8 cellular contexts compared by ENCODE assay signal in the genomic region with DNA sequence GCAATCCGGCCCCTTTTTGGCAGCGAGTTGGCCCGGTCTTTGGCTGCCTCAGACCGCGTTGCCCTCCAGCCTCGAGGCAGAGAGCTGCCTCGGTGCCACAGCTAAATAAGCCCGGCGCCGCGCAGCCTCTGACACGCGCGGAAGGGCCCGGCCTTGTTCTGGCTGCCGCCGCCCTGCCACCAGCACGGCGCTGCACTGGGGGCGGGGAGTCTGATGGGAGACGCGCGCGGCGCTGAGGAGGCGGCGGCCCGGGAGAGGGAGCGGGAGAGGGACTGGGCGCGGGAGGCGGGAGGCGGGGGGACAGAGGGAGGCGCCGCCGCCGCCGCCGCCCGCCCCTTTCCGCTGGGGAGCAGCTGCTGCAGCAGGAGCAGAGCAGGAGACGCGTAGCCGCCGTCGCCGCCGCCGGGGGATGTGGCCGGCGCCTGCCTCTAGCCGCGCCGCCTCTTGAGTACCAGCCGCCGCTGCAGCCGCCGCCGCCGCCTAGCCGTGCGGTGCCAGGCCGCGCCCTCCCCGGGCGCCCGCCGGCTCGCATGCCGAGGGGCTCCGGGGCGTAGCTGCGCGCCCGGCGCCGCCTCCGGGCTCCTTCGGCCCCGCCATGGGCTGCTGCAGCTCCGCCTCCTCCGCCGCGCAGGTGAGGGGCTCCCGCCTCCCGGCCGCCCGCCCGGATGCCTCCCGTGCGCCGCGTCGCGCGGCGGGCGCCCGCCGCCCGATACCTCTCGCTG. TPM values are rescaled to one million over a fixed set of nuclear protein-coding genes. Genes with fewer than 3 reads are reported as not detected.
DNase-seq lines count a peak whose midpoint lies in the region; ATAC-seq and TF ChIP-seq lines count a peak whose summit lies in the region.

SLC44A1 (plus strand) TSS at position 378 of the 722 bp plus-strand sequence; CDS start at position 596, 218 bp downstream.

- no peaks in the 10 kb centered on the region for H3K36me3 ChIP-seq in upper lobe of right lung

- peaks cover 23% of the 10 kb centered on the region for H3K4me1 ChIP-seq in upper lobe of right lung

- in situ Hi-C loops in GM13976 (cut with MboI; ENCODE audit: low sequenced_read_pairs, unreplicated experiment), result no loop called here

- H3K9me3 Mint-ChIP-seq in T-cell (no peaks in the 10 kb centered on the region), progenitor cell of endocrine pancreas (ENCODE audit: low read depth) (no peaks in the 10 kb centered on the region)

- peak; percentile 85 for ATAC-seq in HG02852 (IDR thresholded peaks at IDR 0.05; ENCODE audit: unreplicated experiment)
- peak; percentile 87 to 91 (median 89) for ATAC-seq in T-cell (replicated peaks in 1 of 4)
- peak; percentile 99 for ATAC-seq in left cardiac atrium
- peak; percentile 98 for ATAC-seq in upper lobe of right lung

- H3K4me3 Mint-ChIP-seq in T-cell (peak within 1 kb of the TSS; percentile 85 to 95 (median 86)), progenitor cell of endocrine pancreas (ENCODE audit: low read depth) (peak within 1 kb of the TSS; percentile 92)

- POLR2A ChIA-PET in T-cell (lab: Charles Lee), result interaction anchor here in 1 of 2 donors (1.1 kb wide), 1 partner anchor 163 kb away, joined by 4 read pairs; no protein-coding TSS in a partner anchor

- CTCF ChIA-PET in T-cell (lab: Charles Lee), result interaction anchor here (0.5 to 1.5 kb wide), 11 partner anchors 8 to 383 kb away, joined by 3 to 6 read pairs (median 3); no protein-coding TSS in a partner anchor

- peaks cover 25 to 48% (median 25%) of the 10 kb centered on the region in 3 donors for H3K4me1 Mint-ChIP-seq in T-cell
- H3K4me1 Mint-ChIP-seq in progenitor cell of endocrine pancreas (ENCODE audit: low read depth), result peaks cover 41% of the 10 kb centered on the region

- TF ChIP-seq CTCF in GM13976 (IDR thresholded peaks at IDR 0.05; ENCODE audit: borderline replicate concordance, control extremely low read depth, extremely low read depth, insufficient read depth, missing control alignments) (no peak), progenitor cell of endocrine pancreas (IDR thresholded peaks at IDR 0.05; ENCODE audit: unreplicated experiment) (no peak), upper lobe of right lung (IDR thresholded peaks at IDR 0.05) (no peak)

- peak within 1 kb of the TSS; percentile 69 for H3K4me3 ChIP-seq in upper lobe of right lung

- H3K27me3 Mint-ChIP-seq in T-cell (peaks cover 7 to 8% of the 10 kb centered on the region in 2 donors), progenitor cell of endocrine pancreas (no peaks in the 10 kb centered on the region)

- H3K36me3 Mint-ChIP-seq in T-cell (no peaks in the 10 kb centered on the region), progenitor cell of endocrine pancreas (ENCODE audit: insufficient read depth) (no peaks in the 10 kb centered on the region)

- peak within 1 kb of the TSS; percentile 85 for H3K27ac ChIP-seq in upper lobe of right lung

- intact Hi-C loops in left cardiac atrium (cut with DNase I), result no loop called here
- intact Hi-C loops in upper lobe of right lung (cut with DNase I), result no loop called here

- no peaks in the 10 kb centered on the region for H3K9me3 ChIP-seq in upper lobe of right lung

- DNase-seq in GM13976 (ENCODE audit: low spot score), result peak; percentile 84
- peak; percentile 77 for DNase-seq in NCI-H1436 treated with DMSO at 0.1 percent for 48 hours (lab: John Stamatoyannopoulos, UW)
- DNase-seq in T-cell, result peak; percentile 80 to 94 (median 85)
- DNase-seq in amniotic stem cell (lab: John Stamatoyannopoulos, UW), result peak; percentile 81
- peak; percentile 98 for DNase-seq in left cardiac atrium
- peak; percentile 91 for DNase-seq in progenitor cell of endocrine pancreas (ENCODE audit: low spot score, unreplicated experiment)
- peak; percentile 99 for DNase-seq in upper lobe of right lung

- H3K27ac Mint-ChIP-seq in T-cell (peak within 1 kb of the TSS; percentile 88 to 90), progenitor cell of endocrine pancreas (peak within 1 kb of the TSS; percentile 97)

- H3K27me3 ChIP-seq in upper lobe of right lung, result no peaks in the 10 kb centered on the region

RNA-seq across cellular contexts. Expression of gene SLC44A1, which starts in this region (rescaled TPM):
- total RNA-seq in T-cell, result 10 to 100 TPM in 1 of 5 donors, 1 to 10 TPM in 4; 7.3 to 10.2 (median 9.4) TPM
- total RNA-seq in left cardiac atrium, result 10 to 100 TPM; 16.9 to 17.3 TPM
- 48.7 and 53.5 TPM in 2 replicates for total RNA-seq in progenitor cell of endocrine pancreas
- 66.1 TPM for total RNA-seq in upper lobe of right lung

Comparison
In these comparisons a context has a peak if more than half of its experiments do, and no peak if none do; other contexts are left out.
1. Peak in every context shown above with its lines: DNase-seq, ATAC-seq, H3K4me3 ChIP-seq and H3K27ac ChIP-seq.